In the genomic region with DNA sequence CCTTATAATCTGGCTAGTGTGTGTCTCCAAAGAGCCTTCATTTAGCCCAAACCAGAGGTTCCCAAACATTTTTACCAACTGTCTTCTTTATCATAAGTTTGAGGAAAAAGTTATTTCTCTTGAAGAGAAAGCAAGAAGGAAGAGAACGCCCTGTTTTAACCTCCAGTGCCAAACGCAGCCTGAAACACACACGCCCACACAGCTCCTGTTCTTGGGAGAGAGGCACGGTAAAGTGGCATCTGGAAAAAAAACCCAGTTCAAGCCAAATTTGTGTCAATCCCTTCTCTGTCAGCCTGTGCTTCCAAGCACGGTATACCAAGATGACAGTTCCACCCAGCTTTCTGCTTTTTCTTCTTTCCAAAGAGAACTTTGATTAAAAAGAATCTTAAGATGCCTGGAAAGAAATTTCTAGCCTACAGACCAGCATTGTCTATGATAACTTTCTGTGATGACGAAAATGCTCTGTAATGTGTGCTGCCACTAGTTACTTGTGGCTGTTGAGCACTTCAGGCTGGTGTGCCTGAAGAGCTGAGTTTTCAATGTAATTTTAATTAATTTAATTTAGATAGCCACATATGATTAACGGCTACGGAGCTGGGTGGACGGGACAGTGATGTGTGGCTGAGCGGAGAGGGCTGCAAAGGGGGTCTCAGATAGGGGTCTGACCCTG, we compare ENCODE assay signal across 14 cellular contexts.
A peak's percentile ranks its signal among the peaks of the same experiment; 100 is the strongest.
DNase-seq lines count a peak whose midpoint lies in the region; ATAC-seq and TF ChIP-seq lines count a peak whose summit lies in the region.
"Had no signal": no experiment of that assay in that cellular context is flagged by ENCODE, and none has a peak within 500 bp of the region (broad histone marks: within the 10 kb centered on the region; RNA-seq: fewer than 3 reads in every experiment).

No MANE protein-coding gene starts in this region.

- intact Hi-C loops in left ventricle myocardium inferior (cut with micrococcal nuclease): no loop called here
- intact Hi-C loops in sciatic nerve (cut with DNase I): loop anchor here (10.0 kb wide), 1 partner anchor 454 kb away; no protein-coding TSS in a partner anchor
- intact Hi-C loops in lower lobe of right lung (cut with DNase I): no loop called here

- H3K9me3 ChIP-seq in left ventricle myocardium inferior (replicated peaks) (no peaks in the 10 kb centered on the region), lower lobe of right lung (no peaks in the 10 kb centered on the region)
- H3K9me3 ChIP-seq: neutrophil, Peyer's patch, SJCRH30, upper lobe of right lung had no signal

- peak; percentile 2 for DNase-seq in H7
- DNase-seq in caudate nucleus (lab: John Stamatoyannopoulos, UW): peak in 45 of 61 donors; percentile 18 to 93 (median 58)
- no peak for DNase-seq in left ventricle myocardium inferior
- no peak for DNase-seq in omental fat pad (ENCODE audit: low spot score)
- no peak for DNase-seq in sciatic nerve (ENCODE audit: low spot score)
- no peak for DNase-seq in SIG-M5 treated with dmso at 0.1 percent for 504 hours (lab: John Stamatoyannopoulos, UW; ENCODE audit: unreplicated experiment)
- DNase-seq in Kasumi-1 (lab: John Stamatoyannopoulos, UW): no peak
- DNase-seq in lower lobe of right lung: no peak
- DNase-seq: DMS153 had no signal

- peaks cover 13% of the 10 kb centered on the region for H3K4me1 ChIP-seq in left ventricle myocardium inferior
- peaks cover 11% of the 10 kb centered on the region for H3K4me1 ChIP-seq in lower lobe of right lung

- H3K36me3 ChIP-seq in H7 (replicated peaks; ENCODE audit: control insufficient read depth, insufficient read depth, low read length): no peaks in the 10 kb centered on the region
- H3K36me3 ChIP-seq in left ventricle myocardium inferior: no peaks in the 10 kb centered on the region
- H3K36me3 ChIP-seq in lower lobe of right lung: no peaks in the 10 kb centered on the region
- H3K36me3 ChIP-seq: neutrophil, Peyer's patch, SJCRH30, upper lobe of right lung had no signal

- peak overlapping the region; percentile 88 for H3K27ac ChIP-seq in caudate nucleus (ENCODE audit: low read depth, low read length)
- no peak overlapping the region for H3K27ac ChIP-seq in left ventricle myocardium inferior (replicated peaks)
- no peak overlapping the region for H3K27ac ChIP-seq in lower lobe of right lung
- H3K27ac ChIP-seq: neutrophil, Peyer's patch, SJCRH30, upper lobe of right lung had no signal

- ATAC-seq in omental fat pad (ENCODE audit: low FRiP score) (peak; percentile 34), sciatic nerve (no peak), lower lobe of right lung (no peak)

- TF ChIP-seq CTCF in left ventricle myocardium inferior (IDR thresholded peaks at IDR 0.05; ENCODE audit: borderline replicate concordance): no peak
- TF ChIP-seq CTCF in omental fat pad (IDR thresholded peaks at IDR 0.05): no peak
- TF ChIP-seq CTCF in lower lobe of right lung (IDR thresholded peaks at IDR 0.05): no peak

- no peaks in the 10 kb centered on the region for H3K27me3 ChIP-seq in H7 (ENCODE audit: control insufficient read depth, insufficient read depth, low read length)
- H3K27me3 ChIP-seq in left ventricle myocardium inferior (ENCODE audit: low read depth): no peaks in the 10 kb centered on the region
- no peaks in the 10 kb centered on the region for H3K27me3 ChIP-seq in lower lobe of right lung (ENCODE audit: low read depth)
- H3K27me3 ChIP-seq: Peyer's patch, SJCRH30, upper lobe of right lung had no signal

- no peak overlapping the region for H3K4me3 ChIP-seq in H7 (ENCODE audit: insufficient read depth, low read depth, low read length)
- H3K4me3 ChIP-seq in left ventricle myocardium inferior: peak overlapping the region; percentile 35
- H3K4me3 ChIP-seq in lower lobe of right lung: no peak overlapping the region
- H3K4me3 ChIP-seq: SJCRH30, smooth muscle cell, upper lobe of right lung had no signal

Comparison
In these comparisons a context has a peak if more than half of its experiments do, and no peak if none do; other contexts are left out.
1. DNase-seq: peak in H7 (single experiment) and caudate nucleus (45 of 61); none in left ventricle myocardium inferior (single experiment), omental fat pad (single experiment), sciatic nerve (single experiment), SIG-M5 treated with dmso at 0.1 percent for 504 hours (single experiment), Kasumi-1 (0 of 2) and lower lobe of right lung (single experiment).